ENCODE assay signal across 8 cellular contexts in the genomic region with DNA sequence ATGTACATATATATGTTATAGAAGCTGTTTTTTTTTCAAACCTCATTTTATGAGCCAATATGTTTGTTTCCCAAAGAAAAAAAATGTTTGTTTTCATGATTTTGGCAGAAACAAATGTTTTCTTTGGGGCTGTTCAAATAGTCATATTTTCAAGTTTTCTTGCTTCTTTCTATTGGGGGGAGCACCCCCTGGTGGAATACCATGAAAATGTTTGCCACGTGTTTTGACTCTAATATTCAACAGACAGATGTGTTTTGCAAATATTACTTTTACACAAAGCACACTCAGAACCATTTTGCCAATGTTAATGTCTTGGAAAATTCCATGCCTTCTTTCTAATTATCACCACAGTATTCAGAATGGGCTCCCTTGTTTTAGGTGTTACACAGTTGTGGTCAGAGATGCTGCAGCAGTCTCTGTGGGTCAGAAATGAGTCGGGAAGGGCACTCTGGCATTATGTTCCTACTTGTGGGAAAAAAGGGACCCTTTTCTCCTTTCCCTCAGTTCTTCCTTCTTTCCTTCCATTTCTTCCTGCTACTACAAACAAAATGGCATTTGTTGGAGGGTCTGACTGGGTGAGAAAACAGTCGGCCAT.
DNase-seq lines count a peak whose midpoint lies in the region; ATAC-seq, FAIRE-seq and TF ChIP-seq lines count a peak whose summit lies in the region.

No MANE protein-coding gene starts in this region.

- intact Hi-C loops in vagina (cut with DNase I) = no loop called here
- intact Hi-C loops in naive thymus-derived CD4-positive, alpha-beta T cell (cut with micrococcal nuclease) = loop anchor here in 1 of 2 donors (2.0 kb wide), 2 partner anchors 508 to 756 kb away; no protein-coding TSS in a partner anchor

- H3K9ac ChIP-seq in H1 (replicated peaks in 1 of 4; ENCODE audit: extremely low read depth in 1 of 4, low read depth in 3 of 4, low read length in 3 of 4) = no peak overlapping the region

- H3K27ac Mint-ChIP-seq in neural crest cell (ENCODE audit: unreplicated experiment) = no peak overlapping the region
- H3K27ac Mint-ChIP-seq in naive thymus-derived CD4-positive, alpha-beta T cell = no peak overlapping the region

- H4K8ac ChIP-seq in H1 (ENCODE audit: extremely low read depth, insufficient read depth, low read length) = no peak overlapping the region

- CTCF ChIA-PET in H1 (lab: Charles Lee; ENCODE audit: partially characterized antibody) = interaction anchor here (0.7 to 2.2 kb wide), 19 partner anchors 8 to 709 kb away, joined by 3 to 13 read pairs (median 4); no protein-coding TSS in a partner anchor
- CTCF ChIA-PET in naive thymus-derived CD4-positive, alpha-beta T cell (lab: Charles Lee) = no interaction called here

- no peak overlapping the region for H3K23ac ChIP-seq in H1 (ENCODE audit: insufficient read length)

- H4K91ac ChIP-seq in H1 (replicated peaks; ENCODE audit: insufficient read length, low read length) = no peak overlapping the region

- TF ChIP-seq CTCF in H1 (IDR thresholded peaks at IDR 0.05; ENCODE audit: control extremely low read depth in 1 of 3, insufficient read depth in 1 of 3, low read depth in 1 of 3, low read length in 3 of 3) = peak in 2 of 3 experiments; percentile 45 to 46; a peak in 2 of 4 replicates
- TF ChIP-seq CTCF in neural crest cell (conservative IDR thresholded peaks at IDR 0.05) = peak; percentile 82
- TF ChIP-seq CTCF in vagina (IDR thresholded peaks at IDR 0.05) = peak in 1 of 3 experiments; percentile 30

- H2AFZ ChIP-seq in H1 (ENCODE audit: low read length) = peak overlapping the region; percentile 86; the same call in 1 of the 2 replicates

- FAIRE-seq in H1 (lab: Jason Lieb, UNC) = peak; percentile 84

- no peak overlapping the region for H3K4me2 ChIP-seq in H1 (ENCODE audit: insufficient read depth in 1 of 2, low read depth in 2 of 2, low read length in 2 of 2)

- POLR2A ChIA-PET in H1 (lab: Charles Lee; ENCODE audit: partially characterized antibody) = no interaction called here
- POLR2A ChIA-PET in naive thymus-derived CD4-positive, alpha-beta T cell (lab: Charles Lee) = no interaction called here

- H3K9me3 Mint-ChIP-seq in neural crest cell = no peaks in the 10 kb centered on the region
- H3K9me3 Mint-ChIP-seq in naive thymus-derived CD4-positive, alpha-beta T cell = peaks cover 0 to 13% (median 3%) of the 10 kb centered on the region in 11 donors

- no peak overlapping the region for H3K4ac ChIP-seq in H1 (replicated peaks; ENCODE audit: insufficient read length, low read depth, low read length)

- H3K9me3 ChIP-seq in H1 (ENCODE audit: insufficient read depth in 2 of 2, low read depth in 1 of 2, low read length in 1 of 2) (no peaks in the 10 kb centered on the region), vagina (no peaks in the 10 kb centered on the region)
- H3K9me3 ChIP-seq in naive thymus-derived CD4-positive, alpha-beta T cell (ENCODE audit: control insufficient read depth in 2 of 3, low read length in 3 of 3) = no peaks in the 10 kb centered on the region

- no peak overlapping the region for H3K4me3 ChIP-seq in H1 (ENCODE audit: extremely low read depth in 1 of 4, insufficient read depth in 2 of 4, low read depth in 3 of 4, low read length in 4 of 4)
- H3K4me3 ChIP-seq in vagina = no peak overlapping the region
- no peak overlapping the region for H3K4me3 ChIP-seq in naive thymus-derived CD4-positive, alpha-beta T cell (ENCODE audit: low read length)

- no peaks in the 10 kb centered on the region for H3K79me2 ChIP-seq in H1 (ENCODE audit: control insufficient read depth in 1 of 2, insufficient read depth in 2 of 2, low read length in 2 of 2)

- peak; percentile 73 to 75 for TF ChIP-seq RAD21 in H1 (IDR thresholded peaks at IDR 0.05 in 1 of 2, conservative IDR thresholded peaks at IDR 0.05 in 1 of 2; ENCODE audit: low read depth in 2 of 2, low read length in 2 of 2)

- no peaks in the 10 kb centered on the region for H3K79me1 ChIP-seq in H1 (ENCODE audit: low read depth, low read length)

- H3K36me3 ChIP-seq in H1 (ENCODE audit: control insufficient read depth in 2 of 4, insufficient read depth in 4 of 4, low read length in 3 of 4) (no peaks in the 10 kb centered on the region), vagina (no peaks in the 10 kb centered on the region)
- no peaks in the 10 kb centered on the region for H3K36me3 ChIP-seq in naive thymus-derived CD4-positive, alpha-beta T cell (ENCODE audit: control insufficient read depth in 2 of 3, insufficient read depth in 3 of 3, low read length in 3 of 3)

- H2BK15ac ChIP-seq in H1 (ENCODE audit: low read length) = no peak overlapping the region

- ATAC-seq in GM18868 (IDR thresholded peaks at IDR 0.05; ENCODE audit: unreplicated experiment) (peak; percentile 73), HG03045 (IDR thresholded peaks at IDR 0.05; ENCODE audit: unreplicated experiment) (no peak)
- no peak for ATAC-seq in naive thymus-derived CD4-positive, alpha-beta T cell

- no peaks in the 10 kb centered on the region; a peak in 1 of 7 replicates for H3K27me3 ChIP-seq in H1 (replicated peaks in 1 of 4; ENCODE audit: control insufficient read depth in 3 of 4, extremely low read depth in 1 of 4, insufficient read depth in 3 of 4, low read length in 3 of 4)
- no peaks in the 10 kb centered on the region for H3K27me3 ChIP-seq in vagina
- H3K27me3 ChIP-seq in naive thymus-derived CD4-positive, alpha-beta T cell (ENCODE audit: control insufficient read depth in 2 of 2, insufficient read depth in 2 of 2, low read length in 2 of 2) = no peaks in the 10 kb centered on the region

- no peak for TF ChIP-seq POLR2A in H1 (IDR thresholded peaks at IDR 0.05; ENCODE audit: control extremely low read depth in 1 of 2, low read depth in 2 of 2, low read length in 2 of 2)
- no peak for TF ChIP-seq POLR2A in vagina (IDR thresholded peaks at IDR 0.05)

- H2BK120ac ChIP-seq in H1 (replicated peaks; ENCODE audit: low read depth, low read length) = no peak overlapping the region

- H4K5ac ChIP-seq in H1 (ENCODE audit: insufficient read length, low read depth, low read length) = no peak overlapping the region

- no peak overlapping the region for H2AK5ac ChIP-seq in H1 (ENCODE audit: low read depth, low read length)

- no peaks in the 10 kb centered on the region for H4K20me1 ChIP-seq in H1 (replicated peaks in 1 of 2; ENCODE audit: control insufficient read depth in 1 of 2, insufficient read depth in 2 of 2, low read length in 2 of 2)

- no peaks in the 10 kb centered on the region for H3K36me3 Mint-ChIP-seq in neural crest cell (ENCODE audit: low read depth)
- peaks cover 0 to 8% (median 0%) of the 10 kb centered on the region in 5 donors for H3K36me3 Mint-ChIP-seq in naive thymus-derived CD4-positive, alpha-beta T cell

- 68% methylated on average over 3 of the region's 3 CpGs; no CpG with 5 or more reads in 1 of the 2 experiments for WGBS in H1 (ENCODE audit: extremely low coverage in 1 of 2, insufficient coverage in 1 of 2, insufficient read length in 1 of 2, insufficient replicate concordance in 2 of 2, low coverage in 1 of 2, low lambda C conversion rate in 2 of 2, missing lambda C conversion rate in 1 of 2), 2 experiments

- H3K27me3 Mint-ChIP-seq in neural crest cell (ENCODE audit: low read depth) = no peaks in the 10 kb centered on the region
- no peaks in the 10 kb centered on the region for H3K27me3 Mint-ChIP-seq in naive thymus-derived CD4-positive, alpha-beta T cell

- no peaks in the 10 kb centered on the region for H3K23me2 ChIP-seq in H1 (ENCODE audit: low read depth, low read length)

- no peak overlapping the region for H3K4me3 Mint-ChIP-seq in neural crest cell
- no peak overlapping the region for H3K4me3 Mint-ChIP-seq in naive thymus-derived CD4-positive, alpha-beta T cell

- no peak overlapping the region for H2BK12ac ChIP-seq in H1 (ENCODE audit: low read depth, low read length)

- H3K18ac ChIP-seq in H1 (ENCODE audit: extremely low read depth, low read length) = no peak overlapping the region

- H3K14ac ChIP-seq in H1 (ENCODE audit: insufficient read length) = no peak overlapping the region

- peaks cover 4% of the 10 kb centered on the region for H3K4me1 Mint-ChIP-seq in neural crest cell
- H3K4me1 Mint-ChIP-seq in naive thymus-derived CD4-positive, alpha-beta T cell = no peaks in the 10 kb centered on the region

- H2BK5ac ChIP-seq in H1 (ENCODE audit: low read depth, low read length) = no peak overlapping the region

- no peak for TF ChIP-seq EP300 in H1 (IDR thresholded peaks at IDR 0.05; ENCODE audit: borderline replicate concordance in 1 of 2, low read depth in 2 of 2, low read length in 2 of 2)

- H3K4me1 ChIP-seq in H1 (replicated peaks in 1 of 4; ENCODE audit: control insufficient read depth in 3 of 4, insufficient read depth in 4 of 4, low read length in 3 of 4) = no peaks in the 10 kb centered on the region
- H3K4me1 ChIP-seq in vagina = no peaks in the 10 kb centered on the region
- no peaks in the 10 kb centered on the region for H3K4me1 ChIP-seq in naive thymus-derived CD4-positive, alpha-beta T cell (ENCODE audit: control insufficient read depth in 2 of 2, insufficient read depth in 2 of 2, low read length in 2 of 2)

- H3K27ac ChIP-seq in H1 (ENCODE audit: low read depth, low read length) (no peak overlapping the region), vagina (no peak overlapping the region)
- H3K27ac ChIP-seq in naive thymus-derived CD4-positive, alpha-beta T cell (ENCODE audit: low read depth, low read length) = no peak overlapping the region

- DNase-seq in AML-193 (lab: John Stamatoyannopoulos, UW) (peak; percentile 40 to 55), NCI-H460 (ENCODE audit: extremely low read depth, low read depth) (peak; percentile 33), H1 (ENCODE audit: low read depth in 1 of 2, low spot score in 2 of 2) (no peak), neural crest cell (ENCODE audit: low read depth, low spot score) (peak; percentile 15), vagina (ENCODE audit: extremely low spot score in 2 of 2) (no peak)
- DNase-seq in naive thymus-derived CD4-positive, alpha-beta T cell = no peak

- no peak overlapping the region for H2BK20ac ChIP-seq in H1 (ENCODE audit: low read length)

- no peak overlapping the region for H3K56ac ChIP-seq in H1 (replicated peaks; ENCODE audit: insufficient read length, low read depth, low read length)

TF ChIP-seq in H1, 55 proteins besides CTCF, POLR2A, EP300 and RAD21:
- TF ChIP-seq NANOG (IDR thresholded peaks at IDR 0.05; ENCODE audit: insufficient read depth, low read depth, low read length, poor library complexity, severe bottlenecking) (no peak), YY1 (IDR thresholded peaks at IDR 0.05; ENCODE audit: low read depth, low read length) (0 out of 2 replicates have a peak, but pooled peaks have one; percentile 17)
- TF ChIP-seq, protein P1, sequence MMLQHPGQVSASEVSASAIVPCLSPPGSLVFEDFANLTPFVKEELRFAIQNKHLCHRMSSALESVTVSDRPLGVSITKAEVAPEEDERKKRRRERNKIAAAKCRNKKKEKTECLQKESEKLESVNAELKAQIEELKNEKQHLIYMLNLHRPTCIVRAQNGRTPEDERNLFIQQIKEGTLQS (IDR thresholded peaks at IDR 0.05; ENCODE audit: insufficient read depth, low read depth, low read length) = no peak

Comparison
In these comparisons a context has a peak if more than half of its experiments do, and no peak if none do; other contexts are left out.
1. DNase-seq: peak in AML-193 (2 of 2), NCI-H460 (single experiment) and neural crest cell (single experiment); none in H1 (0 of 2), vagina (0 of 2) and naive thymus-derived CD4-positive, alpha-beta T cell (0 of 9).